Comparison of ENCODE assay signal across 1 cellular context in the genomic region with DNA sequence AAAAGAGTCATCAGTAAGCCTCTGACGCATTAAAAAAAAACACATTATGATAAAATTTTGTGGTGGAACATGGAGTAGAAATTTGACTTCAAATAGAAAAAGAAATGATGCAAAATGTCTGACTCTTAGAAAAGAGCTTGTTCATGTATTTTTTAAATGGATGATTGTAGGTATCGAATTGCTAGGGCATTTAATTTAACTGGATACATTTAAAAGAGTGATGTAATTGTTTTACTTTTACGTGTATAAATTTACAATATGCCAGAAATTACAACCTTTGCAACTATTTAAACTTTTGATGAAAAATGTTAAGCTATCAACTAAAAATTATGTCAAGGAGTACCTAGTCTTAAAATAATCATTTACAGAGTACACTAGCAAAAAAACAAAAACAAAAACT.
TF ChIP-seq lines count a peak whose summit lies in the region.

No MANE protein-coding gene starts in this region.

TF ChIP-seq in HEK293, 187 proteins besides CTCF, POLR2A, EP300 and RAD21 (continued from another document):
- TF ChIP-seq ZNF623 (tag by site-specific recombination; IDR thresholded peaks at IDR 0.05) (no peak), ZBTB20 (tag by site-specific recombination; IDR thresholded peaks at IDR 0.05) (no peak)
